Comparison of ENCODE assay signal across 24 cellular contexts in the genomic region with DNA sequence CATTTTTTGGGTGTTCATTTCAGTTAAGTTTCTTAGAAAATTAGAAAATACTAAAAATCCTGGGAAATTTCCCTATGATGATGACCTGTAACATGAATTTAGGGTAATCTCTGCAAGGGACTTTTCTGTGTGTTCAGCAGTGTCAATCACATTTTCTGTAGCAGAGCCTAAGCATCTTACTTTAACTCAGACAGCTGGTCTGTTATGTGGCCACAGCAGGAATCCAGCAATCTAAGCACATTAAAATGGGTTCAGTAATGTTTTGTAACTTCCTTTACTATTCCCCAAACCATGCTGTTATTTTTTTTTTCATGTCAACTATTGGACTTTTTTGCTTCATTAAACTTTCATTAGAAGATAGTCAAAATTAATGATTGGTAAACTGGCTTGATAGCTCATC.
"Had no signal": no experiment of that assay in that cellular context is flagged by ENCODE, and none has a peak within 500 bp of the region (broad histone marks: within the 10 kb centered on the region; RNA-seq: fewer than 3 reads in every experiment).

No MANE protein-coding gene starts in this region.

- DNase-seq: activated CD4-positive, alpha-beta T cell treated with anti-CD3 and anti-CD28 coated beads, Interleukin-2, amount 10 ng/mL, durations not matched to agents 7 days and 5 days; activated CD8-positive, alpha-beta memory T cell treated with anti-CD3 and anti-CD28 coated beads, Interleukin-2, amount 10 ng/mL, durations not matched to agents 7 days and 5 days; activated CD8-positive, alpha-beta T cell treated with anti-CD3 and anti-CD28 coated beads for 36 hours; activated gamma-delta T cell; activated T-cell treated with anti-CD3 and anti-CD28 coated beads for 4 hours; cerebellar nuclear complex; cortex of kidney; erythroblast; foreskin keratinocyte; immature natural killer cell; lower lobe of right lung; natural killer cell; pancreas; psoas muscle; stimulated activated CD4-positive, alpha-beta T cell treated with anti-CD3 and anti-CD28 coated beads, Interleukin-4, amount 100 ng/mL, for 4 hours; stimulated activated naive CD8-positive, alpha-beta T cell treated with anti-CD3 and anti-CD28 coated beads, Interleukin-15, Interleukin-2, amounts not matched to agents 100 U/mL and 50 U/mL, for 24 hours; T-cell; thyroid gland; upper lobe of right lung had no signal

- H3K27me3 ChIP-seq: foreskin keratinocyte, hepatocyte, pancreas, right atrium auricular region, thyroid gland, upper lobe of right lung had no signal

- H3K4me3 ChIP-seq: hepatocyte, lower lobe of right lung, pancreas, psoas muscle, right atrium auricular region, thyroid gland, upper lobe of right lung had no signal

- H3K36me3 ChIP-seq: pancreas, right atrium auricular region, thyroid gland, upper lobe of right lung had no signal

- H2AFZ ChIP-seq: hepatocyte had no signal

- H3K27ac ChIP-seq: foreskin keratinocyte, hepatocyte, lower lobe of right lung, pancreas, psoas muscle, right atrium auricular region, thyroid gland, upper lobe of right lung, VCaP had no signal

- H3K9me3 ChIP-seq: lower lobe of right lung, pancreas, psoas muscle, right atrium auricular region, thyroid gland, upper lobe of right lung had no signal

- ATAC-seq: activated CD4-positive, CD25-positive, alpha-beta regulatory T cell treated with anti-CD3 and anti-CD28 coated beads, Interleukin-2, amount 50 U/mL, for 24 hours; activated CD8-positive, alpha-beta memory T cell treated with anti-CD3 and anti-CD28 coated beads, Interleukin-2, amount 10 ng/mL, durations not matched to agents 7 days and 5 days; activated CD8-positive, alpha-beta T cell treated with anti-CD3 and anti-CD28 coated beads for 36 hours; foreskin keratinocyte; left lobe of liver; lower lobe of right lung; natural killer cell; pancreas; psoas muscle; stimulated activated naive CD8-positive, alpha-beta T cell treated with anti-CD3 and anti-CD28 coated beads, Interleukin-15, Interleukin-2, amounts not matched to agents 100 U/mL and 50 U/mL, for 24 hours; T-cell; upper lobe of right lung had no signal

- H3K4me1 ChIP-seq: foreskin keratinocyte, pancreas, psoas muscle, right atrium auricular region, thyroid gland, upper lobe of right lung had no signal

- H3K79me2 ChIP-seq: hepatocyte had no signal

- H3K4me2 ChIP-seq: hepatocyte had no signal
